ENCODE assay signal across 1 cellular context in the genomic region with DNA sequence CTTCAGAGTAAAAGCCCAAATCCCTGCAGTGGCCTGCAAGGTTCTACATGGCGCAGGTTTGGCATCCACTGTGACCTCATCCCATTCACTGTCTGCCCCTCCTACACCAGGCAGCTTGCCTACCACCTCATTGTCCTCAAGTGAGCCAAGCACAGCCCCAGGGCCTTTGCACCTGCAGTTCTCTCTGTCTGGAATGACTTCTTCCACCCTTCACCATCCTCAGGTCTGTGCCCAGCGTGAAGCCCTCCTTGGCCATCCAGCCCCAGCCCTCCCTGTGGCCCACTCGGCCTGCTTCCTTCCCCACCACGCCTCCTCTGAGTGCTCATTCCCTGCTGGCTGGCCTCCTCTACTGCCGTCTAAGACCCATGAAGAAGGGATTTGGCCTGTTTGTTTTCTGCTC.
TF ChIP-seq lines count a peak whose summit lies in the region.

No MANE protein-coding gene starts in this region.

TF ChIP-seq in HepG2, 621 proteins besides CTCF, POLR2A, EP300 and RAD21:
- TF ChIP-seq, protein P1, sequence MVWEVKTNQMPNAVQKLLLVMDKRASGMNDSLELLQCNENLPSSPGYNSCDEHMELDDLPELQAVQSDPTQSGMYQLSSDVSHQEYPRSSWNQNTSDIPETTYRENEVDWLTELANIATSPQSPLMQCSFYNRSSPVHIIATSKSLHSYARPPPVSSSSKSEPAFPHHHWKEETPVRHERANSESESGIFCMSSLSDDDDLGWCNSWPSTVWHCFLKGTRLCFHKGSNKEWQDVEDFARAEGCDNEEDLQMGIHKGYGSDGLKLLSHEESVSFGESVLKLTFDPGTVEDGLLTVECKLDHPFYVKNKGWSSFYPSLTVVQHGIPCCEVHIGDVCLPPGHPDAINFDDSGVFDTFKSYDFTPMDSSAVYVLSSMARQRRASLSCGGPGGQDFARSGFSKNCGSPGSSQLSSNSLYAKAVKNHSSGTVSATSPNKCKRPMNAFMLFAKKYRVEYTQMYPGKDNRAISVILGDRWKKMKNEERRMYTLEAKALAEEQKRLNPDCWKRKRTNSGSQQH (CRISPR knock-in tag; IDR thresholded peaks at IDR 0.05; ENCODE audit: low read depth), result no peak
- TF ChIP-seq MAFF (IDR thresholded peaks at IDR 0.05; ENCODE audit: low read depth, low read length), result no peak
- TF ChIP-seq ZNF776 (CRISPR knock-in tag; IDR thresholded peaks at IDR 0.05), result no peak
- no peak for TF ChIP-seq ZFP62 (CRISPR knock-in tag; IDR thresholded peaks at IDR 0.05)
- TF ChIP-seq ZNF337 (CRISPR knock-in tag; IDR thresholded peaks at IDR 0.05; ENCODE audit: borderline replicate concordance, low read depth), result no peak
- no peak for TF ChIP-seq ZNF790 (CRISPR knock-in tag; IDR thresholded peaks at IDR 0.05; ENCODE audit: borderline replicate concordance)
